ENCODE assay signal across 28 cellular contexts in genomic region chr11:96954587-96954986, GRCh38.
"Had no signal": no experiment of that assay in that cellular context is flagged by ENCODE, and none has a peak within 500 bp of the region (broad histone marks: within the 10 kb centered on the region; RNA-seq: fewer than 3 reads in every experiment).

No MANE protein-coding gene starts in this region.

- ATAC-seq: effector memory CD8-positive, alpha-beta T cell; esophagus mucosa; foreskin keratinocyte; gastrocnemius medialis; gastroesophageal sphincter; heart left ventricle; heart right ventricle had no signal

- H3K4me1 ChIP-seq: colonic mucosa, esophagus muscularis mucosa, esophagus squamous epithelium, foreskin keratinocyte, gastrocnemius medialis, gastroesophageal sphincter, heart left ventricle, heart right ventricle had no signal

- H3K9me3 ChIP-seq: colonic mucosa, esophagus muscularis mucosa, esophagus squamous epithelium, gastrocnemius medialis, gastroesophageal sphincter had no signal

- H3K27ac ChIP-seq: colonic mucosa, coronary artery, dorsolateral prefrontal cortex, epithelial cell of prostate, esophagus muscularis mucosa, esophagus squamous epithelium, foreskin keratinocyte, gastrocnemius medialis, gastroesophageal sphincter, heart left ventricle, heart right ventricle had no signal

- H3K27me3 ChIP-seq: colonic mucosa, dorsolateral prefrontal cortex, esophagus muscularis mucosa, esophagus squamous epithelium, foreskin keratinocyte, gastrocnemius medialis, gastroesophageal sphincter, heart left ventricle, heart right ventricle had no signal

- DNase-seq: colonic mucosa; cortex of kidney; dermis blood vessel endothelial cell; dorsolateral prefrontal cortex; effector CD4-positive, alpha-beta T cell; effector CD8-positive, alpha-beta T cell; effector memory CD4-positive, alpha-beta T cell; effector memory CD8-positive, alpha-beta T cell; endodermal cell; erythroblast; esophagus squamous epithelium; foreskin fibroblast; foreskin keratinocyte; foreskin melanocyte; gastrocnemius medialis; glutamatergic neuron; head of caudate nucleus; heart left ventricle; heart right ventricle had no signal

- H3K36me3 ChIP-seq: colonic mucosa, esophagus muscularis mucosa, esophagus squamous epithelium, gastrocnemius medialis, gastroesophageal sphincter, heart left ventricle, heart right ventricle had no signal

- H3K4me3 ChIP-seq: colonic mucosa, coronary artery, dorsolateral prefrontal cortex, esophagus muscularis mucosa, esophagus squamous epithelium, gastrocnemius medialis, gastroesophageal sphincter, heart left ventricle, heart right ventricle had no signal

- FAIRE-seq: colon, endometrium, endothelial cell of umbilical vein, frontal cortex had no signal
